Comparison of ENCODE assay signal across 1 cellular context in the genomic region with DNA sequence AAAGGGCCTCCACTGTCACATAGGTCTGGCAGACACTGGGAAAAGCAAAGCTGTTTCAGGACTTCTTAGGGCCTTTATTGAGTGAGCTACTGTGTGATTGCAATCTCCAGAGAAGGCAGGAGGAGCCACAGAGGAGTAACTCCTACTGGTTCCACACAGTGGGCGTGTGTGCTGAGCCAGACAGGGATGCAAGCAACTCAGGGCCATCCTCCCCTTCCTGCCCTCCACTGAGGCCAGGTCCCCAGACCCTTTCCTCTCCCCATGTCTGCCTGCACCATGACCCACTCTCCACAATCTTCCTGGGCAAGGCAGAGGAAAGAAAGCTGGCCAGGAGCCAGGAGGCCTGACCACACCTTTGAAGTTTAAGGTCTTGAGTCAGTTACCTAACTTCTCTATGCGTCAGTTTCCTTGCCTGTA.
A peak's percentile ranks its signal among the peaks of the same experiment; 100 is the strongest.
TF ChIP-seq lines count a peak whose summit lies in the region.

No MANE protein-coding gene starts in this region.

TF ChIP-seq in K562, 482 proteins besides CTCF, POLR2A, EP300 and RAD21:
- TF ChIP-seq, protein P1, sequence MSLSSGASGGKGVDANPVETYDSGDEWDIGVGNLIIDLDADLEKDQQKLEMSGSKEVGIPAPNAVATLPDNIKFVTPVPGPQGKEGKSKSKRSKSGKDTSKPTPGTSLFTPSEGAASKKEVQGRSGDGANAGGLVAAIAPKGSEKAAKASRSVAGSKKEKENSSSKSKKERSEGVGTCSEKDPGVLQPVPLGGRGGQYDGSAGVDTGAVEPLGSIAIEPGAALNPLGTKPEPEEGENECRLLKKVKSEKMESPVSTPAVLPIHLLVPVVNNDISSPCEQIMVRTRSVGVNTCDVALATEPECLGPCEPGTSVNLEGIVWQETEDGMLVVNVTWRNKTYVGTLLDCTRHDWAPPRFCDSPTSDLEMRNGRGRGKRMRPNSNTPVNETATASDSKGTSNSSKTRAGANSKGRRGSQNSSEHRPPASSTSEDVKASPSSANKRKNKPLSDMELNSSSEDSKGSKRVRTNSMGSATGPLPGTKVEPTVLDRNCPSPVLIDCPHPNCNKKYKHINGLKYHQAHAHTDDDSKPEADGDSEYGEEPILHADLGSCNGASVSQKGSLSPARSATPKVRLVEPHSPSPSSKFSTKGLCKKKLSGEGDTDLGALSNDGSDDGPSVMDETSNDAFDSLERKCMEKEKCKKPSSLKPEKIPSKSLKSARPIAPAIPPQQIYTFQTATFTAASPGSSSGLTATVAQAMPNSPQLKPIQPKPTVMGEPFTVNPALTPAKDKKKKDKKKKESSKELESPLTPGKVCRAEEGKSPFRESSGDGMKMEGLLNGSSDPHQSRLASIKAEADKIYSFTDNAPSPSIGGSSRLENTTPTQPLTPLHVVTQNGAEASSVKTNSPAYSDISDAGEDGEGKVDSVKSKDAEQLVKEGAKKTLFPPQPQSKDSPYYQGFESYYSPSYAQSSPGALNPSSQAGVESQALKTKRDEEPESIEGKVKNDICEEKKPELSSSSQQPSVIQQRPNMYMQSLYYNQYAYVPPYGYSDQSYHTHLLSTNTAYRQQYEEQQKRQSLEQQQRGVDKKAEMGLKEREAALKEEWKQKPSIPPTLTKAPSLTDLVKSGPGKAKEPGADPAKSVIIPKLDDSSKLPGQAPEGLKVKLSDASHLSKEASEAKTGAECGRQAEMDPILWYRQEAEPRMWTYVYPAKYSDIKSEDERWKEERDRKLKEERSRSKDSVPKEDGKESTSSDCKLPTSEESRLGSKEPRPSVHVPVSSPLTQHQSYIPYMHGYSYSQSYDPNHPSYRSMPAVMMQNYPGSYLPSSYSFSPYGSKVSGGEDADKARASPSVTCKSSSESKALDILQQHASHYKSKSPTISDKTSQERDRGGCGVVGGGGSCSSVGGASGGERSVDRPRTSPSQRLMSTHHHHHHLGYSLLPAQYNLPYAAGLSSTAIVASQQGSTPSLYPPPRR (CRISPR knock-in tag; IDR thresholded peaks at IDR 0.05; ENCODE audit: borderline replicate concordance), result no peak
- TF ChIP-seq E2F8 (IDR thresholded peaks at IDR 0.05; ENCODE audit: low read depth, partially characterized antibody), result no peak
- TF ChIP-seq ZNF655 (CRISPR knock-in tag; IDR thresholded peaks at IDR 0.05), result no peak
- no peak for TF ChIP-seq DACH1 (IDR thresholded peaks at IDR 0.05; ENCODE audit: partially characterized antibody)
- TF ChIP-seq SMC3 (conservative IDR thresholded peaks at IDR 0.05; ENCODE audit: insufficient read depth, low read depth, low read length), result no peak
- TF ChIP-seq ZNF239 (CRISPR knock-in tag; IDR thresholded peaks at IDR 0.05), result peak; percentile 85
- TF ChIP-seq RB1 (IDR thresholded peaks at IDR 0.05; ENCODE audit: low read depth), result no peak
- TF ChIP-seq, protein P2, sequence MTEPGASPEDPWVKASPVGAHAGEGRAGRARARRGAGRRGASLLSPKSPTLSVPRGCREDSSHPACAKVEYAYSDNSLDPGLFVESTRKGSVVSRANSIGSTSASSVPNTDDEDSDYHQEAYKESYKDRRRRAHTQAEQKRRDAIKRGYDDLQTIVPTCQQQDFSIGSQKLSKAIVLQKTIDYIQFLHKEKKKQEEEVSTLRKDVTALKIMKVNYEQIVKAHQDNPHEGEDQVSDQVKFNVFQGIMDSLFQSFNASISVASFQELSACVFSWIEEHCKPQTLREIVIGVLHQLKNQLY (CRISPR knock-in tag; conservative IDR thresholded peaks at IDR 0.05), result no peak
- no peak for TF ChIP-seq CBX5 (IDR thresholded peaks at IDR 0.05; ENCODE audit: borderline replicate concordance, low read depth)
- TF ChIP-seq ZNF224 (CRISPR knock-in tag; IDR thresholded peaks at IDR 0.05), result no peak
- TF ChIP-seq CSDE1 (IDR thresholded peaks at IDR 0.05), result no peak
- no peak for TF ChIP-seq FOXK2 (conservative IDR thresholded peaks at IDR 0.05 in 1 of 2, IDR thresholded peaks at IDR 0.05 in 1 of 2; ENCODE audit: low read depth in 2 of 2)
- TF ChIP-seq, protein P3, sequence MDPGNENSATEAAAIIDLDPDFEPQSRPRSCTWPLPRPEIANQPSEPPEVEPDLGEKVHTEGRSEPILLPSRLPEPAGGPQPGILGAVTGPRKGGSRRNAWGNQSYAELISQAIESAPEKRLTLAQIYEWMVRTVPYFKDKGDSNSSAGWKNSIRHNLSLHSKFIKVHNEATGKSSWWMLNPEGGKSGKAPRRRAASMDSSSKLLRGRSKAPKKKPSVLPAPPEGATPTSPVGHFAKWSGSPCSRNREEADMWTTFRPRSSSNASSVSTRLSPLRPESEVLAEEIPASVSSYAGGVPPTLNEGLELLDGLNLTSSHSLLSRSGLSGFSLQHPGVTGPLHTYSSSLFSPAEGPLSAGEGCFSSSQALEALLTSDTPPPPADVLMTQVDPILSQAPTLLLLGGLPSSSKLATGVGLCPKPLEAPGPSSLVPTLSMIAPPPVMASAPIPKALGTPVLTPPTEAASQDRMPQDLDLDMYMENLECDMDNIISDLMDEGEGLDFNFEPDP (CRISPR knock-in tag; IDR thresholded peaks at IDR 0.05), result no peak
- TF ChIP-seq NFIC (IDR thresholded peaks at IDR 0.05), result peak; percentile 62
